2 cellular contexts compared by ENCODE assay signal in the genomic region with DNA sequence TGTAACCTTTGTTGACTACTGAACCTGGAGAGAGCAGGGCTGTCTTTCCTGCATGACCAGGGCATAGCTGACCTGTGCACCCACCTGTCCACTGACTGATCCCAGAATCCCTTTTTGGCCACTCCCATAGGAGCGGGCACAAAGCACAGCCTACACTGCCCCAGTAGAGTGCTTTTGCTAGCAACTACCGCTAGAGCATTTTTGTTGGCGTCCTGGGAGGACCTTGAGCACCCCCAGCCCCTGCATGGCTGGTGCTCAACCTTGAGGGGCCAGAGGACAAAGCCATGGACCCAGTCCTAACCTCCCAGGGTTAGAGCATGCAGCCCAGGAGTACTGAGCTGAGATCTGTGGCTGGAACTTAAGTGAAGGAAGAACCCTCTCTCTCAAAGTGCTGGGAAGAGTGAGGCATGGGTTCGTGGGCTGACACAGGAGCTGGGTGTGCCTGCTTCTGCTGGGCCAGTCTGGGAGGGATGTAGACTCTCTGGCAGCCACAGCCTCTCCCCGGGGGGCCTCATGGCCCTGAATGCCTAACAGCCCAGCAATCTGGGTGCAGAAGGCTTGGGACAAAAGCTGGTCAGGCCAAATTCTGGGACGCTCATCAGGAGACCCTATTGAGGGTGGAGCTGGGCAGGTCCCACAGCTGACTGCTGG.
TF ChIP-seq lines count a peak whose summit lies in the region.

No MANE protein-coding gene starts in this region.

TF ChIP-seq in WTC11, 78 proteins besides CTCF, POLR2A, EP300 and RAD21 (continued from another document):
- TF ChIP-seq, protein P1, sequence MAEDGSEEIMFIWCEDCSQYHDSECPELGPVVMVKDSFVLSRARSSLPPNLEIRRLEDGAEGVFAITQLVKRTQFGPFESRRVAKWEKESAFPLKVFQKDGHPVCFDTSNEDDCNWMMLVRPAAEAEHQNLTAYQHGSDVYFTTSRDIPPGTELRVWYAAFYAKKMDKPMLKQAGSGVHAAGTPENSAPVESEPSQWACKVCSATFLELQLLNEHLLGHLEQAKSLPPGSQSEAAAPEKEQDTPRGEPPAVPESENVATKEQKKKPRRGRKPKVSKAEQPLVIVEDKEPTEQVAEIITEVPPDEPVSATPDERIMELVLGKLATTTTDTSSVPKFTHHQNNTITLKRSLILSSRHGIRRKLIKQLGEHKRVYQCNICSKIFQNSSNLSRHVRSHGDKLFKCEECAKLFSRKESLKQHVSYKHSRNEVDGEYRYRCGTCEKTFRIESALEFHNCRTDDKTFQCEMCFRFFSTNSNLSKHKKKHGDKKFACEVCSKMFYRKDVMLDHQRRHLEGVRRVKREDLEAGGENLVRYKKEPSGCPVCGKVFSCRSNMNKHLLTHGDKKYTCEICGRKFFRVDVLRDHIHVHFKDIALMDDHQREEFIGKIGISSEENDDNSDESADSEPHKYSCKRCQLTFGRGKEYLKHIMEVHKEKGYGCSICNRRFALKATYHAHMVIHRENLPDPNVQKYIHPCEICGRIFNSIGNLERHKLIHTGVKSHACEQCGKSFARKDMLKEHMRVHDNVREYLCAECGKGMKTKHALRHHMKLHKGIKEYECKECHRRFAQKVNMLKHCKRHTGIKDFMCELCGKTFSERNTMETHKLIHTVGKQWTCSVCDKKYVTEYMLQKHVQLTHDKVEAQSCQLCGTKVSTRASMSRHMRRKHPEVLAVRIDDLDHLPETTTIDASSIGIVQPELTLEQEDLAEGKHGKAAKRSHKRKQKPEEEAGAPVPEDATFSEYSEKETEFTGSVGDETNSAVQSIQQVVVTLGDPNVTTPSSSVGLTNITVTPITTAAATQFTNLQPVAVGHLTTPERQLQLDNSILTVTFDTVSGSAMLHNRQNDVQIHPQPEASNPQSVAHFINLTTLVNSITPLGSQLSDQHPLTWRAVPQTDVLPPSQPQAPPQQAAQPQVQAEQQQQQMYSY (CRISPR knock-in tag; IDR thresholded peaks at IDR 0.05) = no peak
- no peak for TF ChIP-seq NFE2L1 (CRISPR knock-in tag; IDR thresholded peaks at IDR 0.05)
- TF ChIP-seq, protein P2, sequence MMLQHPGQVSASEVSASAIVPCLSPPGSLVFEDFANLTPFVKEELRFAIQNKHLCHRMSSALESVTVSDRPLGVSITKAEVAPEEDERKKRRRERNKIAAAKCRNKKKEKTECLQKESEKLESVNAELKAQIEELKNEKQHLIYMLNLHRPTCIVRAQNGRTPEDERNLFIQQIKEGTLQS (CRISPR knock-in tag; conservative IDR thresholded peaks at IDR 0.05) = no peak
- no peak for TF ChIP-seq NR1H2 (CRISPR knock-in tag; IDR thresholded peaks at IDR 0.05)
- no peak for TF ChIP-seq SMAD4 (CRISPR knock-in tag; IDR thresholded peaks at IDR 0.05)
- TF ChIP-seq, protein P3, sequence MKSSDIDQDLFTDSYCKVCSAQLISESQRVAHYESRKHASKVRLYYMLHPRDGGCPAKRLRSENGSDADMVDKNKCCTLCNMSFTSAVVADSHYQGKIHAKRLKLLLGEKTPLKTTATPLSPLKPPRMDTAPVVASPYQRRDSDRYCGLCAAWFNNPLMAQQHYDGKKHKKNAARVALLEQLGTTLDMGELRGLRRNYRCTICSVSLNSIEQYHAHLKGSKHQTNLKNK (CRISPR knock-in tag; IDR thresholded peaks at IDR 0.05) = no peak
- no peak for TF ChIP-seq FOXJ3 (CRISPR knock-in tag; IDR thresholded peaks at IDR 0.05; ENCODE audit: borderline replicate concordance)
TF ChIP-seq in WTC11: peak in this region for 0.

TF ChIP-seq in HepG2, 621 proteins besides CTCF, POLR2A, EP300 and RAD21 (continued from another document and continues in another):
- TF ChIP-seq, protein P4, sequence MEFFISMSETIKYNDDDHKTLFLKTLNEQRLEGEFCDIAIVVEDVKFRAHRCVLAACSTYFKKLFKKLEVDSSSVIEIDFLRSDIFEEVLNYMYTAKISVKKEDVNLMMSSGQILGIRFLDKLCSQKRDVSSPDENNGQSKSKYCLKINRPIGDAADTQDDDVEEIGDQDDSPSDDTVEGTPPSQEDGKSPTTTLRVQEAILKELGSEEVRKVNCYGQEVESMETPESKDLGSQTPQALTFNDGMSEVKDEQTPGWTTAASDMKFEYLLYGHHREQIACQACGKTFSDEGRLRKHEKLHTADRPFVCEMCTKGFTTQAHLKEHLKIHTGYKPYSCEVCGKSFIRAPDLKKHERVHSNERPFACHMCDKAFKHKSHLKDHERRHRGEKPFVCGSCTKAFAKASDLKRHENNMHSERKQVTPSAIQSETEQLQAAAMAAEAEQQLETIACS (CRISPR knock-in tag; IDR thresholded peaks at IDR 0.05) = no peak
- TF ChIP-seq NRL (CRISPR knock-in tag; IDR thresholded peaks at IDR 0.05; ENCODE audit: borderline replicate concordance) (no peak), TEAD3 (CRISPR knock-in tag; optimal IDR thresholded peaks at IDR 0.05; ENCODE audit: borderline replicate concordance) (no peak), RFX5 (IDR thresholded peaks at IDR 0.05; ENCODE audit: low read depth, low read length) (no peak), ZNF720 (CRISPR knock-in tag; IDR thresholded peaks at IDR 0.05) (no peak), THAP11 (CRISPR knock-in tag; IDR thresholded peaks at IDR 0.05) (no peak), ZNF367 (CRISPR knock-in tag; IDR thresholded peaks at IDR 0.05; ENCODE audit: borderline replicate concordance) (no peak), HCFC1 (IDR thresholded peaks at IDR 0.05; ENCODE audit: low read depth, low read length) (no peak), EED (CRISPR knock-in tag; IDR thresholded peaks at IDR 0.05) (no peak), ZNF577 (CRISPR knock-in tag; IDR thresholded peaks at IDR 0.05; ENCODE audit: borderline replicate concordance, low read depth) (no peak), ZNF737 (CRISPR knock-in tag; IDR thresholded peaks at IDR 0.05; ENCODE audit: borderline replicate concordance) (no peak), ZNF33B (CRISPR knock-in tag; IDR thresholded peaks at IDR 0.05) (no peak), NR2C2 (CRISPR knock-in tag; IDR thresholded peaks at IDR 0.05; ENCODE audit: borderline replicate concordance) (no peak), ZNF773 (CRISPR knock-in tag; IDR thresholded peaks at IDR 0.05; ENCODE audit: borderline replicate concordance) (no peak), POGZ (CRISPR knock-in tag; IDR thresholded peaks at IDR 0.05) (peak; percentile 46; the same call in 1 of the 2 replicates)
- TF ChIP-seq, protein P5, sequence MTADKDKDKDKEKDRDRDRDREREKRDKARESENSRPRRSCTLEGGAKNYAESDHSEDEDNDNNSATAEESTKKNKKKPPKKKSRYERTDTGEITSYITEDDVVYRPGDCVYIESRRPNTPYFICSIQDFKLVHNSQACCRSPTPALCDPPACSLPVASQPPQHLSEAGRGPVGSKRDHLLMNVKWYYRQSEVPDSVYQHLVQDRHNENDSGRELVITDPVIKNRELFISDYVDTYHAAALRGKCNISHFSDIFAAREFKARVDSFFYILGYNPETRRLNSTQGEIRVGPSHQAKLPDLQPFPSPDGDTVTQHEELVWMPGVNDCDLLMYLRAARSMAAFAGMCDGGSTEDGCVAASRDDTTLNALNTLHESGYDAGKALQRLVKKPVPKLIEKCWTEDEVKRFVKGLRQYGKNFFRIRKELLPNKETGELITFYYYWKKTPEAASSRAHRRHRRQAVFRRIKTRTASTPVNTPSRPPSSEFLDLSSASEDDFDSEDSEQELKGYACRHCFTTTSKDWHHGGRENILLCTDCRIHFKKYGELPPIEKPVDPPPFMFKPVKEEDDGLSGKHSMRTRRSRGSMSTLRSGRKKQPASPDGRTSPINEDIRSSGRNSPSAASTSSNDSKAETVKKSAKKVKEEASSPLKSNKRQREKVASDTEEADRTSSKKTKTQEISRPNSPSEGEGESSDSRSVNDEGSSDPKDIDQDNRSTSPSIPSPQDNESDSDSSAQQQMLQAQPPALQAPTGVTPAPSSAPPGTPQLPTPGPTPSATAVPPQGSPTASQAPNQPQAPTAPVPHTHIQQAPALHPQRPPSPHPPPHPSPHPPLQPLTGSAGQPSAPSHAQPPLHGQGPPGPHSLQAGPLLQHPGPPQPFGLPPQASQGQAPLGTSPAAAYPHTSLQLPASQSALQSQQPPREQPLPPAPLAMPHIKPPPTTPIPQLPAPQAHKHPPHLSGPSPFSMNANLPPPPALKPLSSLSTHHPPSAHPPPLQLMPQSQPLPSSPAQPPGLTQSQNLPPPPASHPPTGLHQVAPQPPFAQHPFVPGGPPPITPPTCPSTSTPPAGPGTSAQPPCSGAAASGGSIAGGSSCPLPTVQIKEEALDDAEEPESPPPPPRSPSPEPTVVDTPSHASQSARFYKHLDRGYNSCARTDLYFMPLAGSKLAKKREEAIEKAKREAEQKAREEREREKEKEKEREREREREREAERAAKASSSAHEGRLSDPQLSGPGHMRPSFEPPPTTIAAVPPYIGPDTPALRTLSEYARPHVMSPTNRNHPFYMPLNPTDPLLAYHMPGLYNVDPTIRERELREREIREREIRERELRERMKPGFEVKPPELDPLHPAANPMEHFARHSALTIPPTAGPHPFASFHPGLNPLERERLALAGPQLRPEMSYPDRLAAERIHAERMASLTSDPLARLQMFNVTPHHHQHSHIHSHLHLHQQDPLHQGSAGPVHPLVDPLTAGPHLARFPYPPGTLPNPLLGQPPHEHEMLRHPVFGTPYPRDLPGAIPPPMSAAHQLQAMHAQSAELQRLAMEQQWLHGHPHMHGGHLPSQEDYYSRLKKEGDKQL (CRISPR knock-in tag; IDR thresholded peaks at IDR 0.05; ENCODE audit: low read depth) = no peak
- TF ChIP-seq, protein P6, sequence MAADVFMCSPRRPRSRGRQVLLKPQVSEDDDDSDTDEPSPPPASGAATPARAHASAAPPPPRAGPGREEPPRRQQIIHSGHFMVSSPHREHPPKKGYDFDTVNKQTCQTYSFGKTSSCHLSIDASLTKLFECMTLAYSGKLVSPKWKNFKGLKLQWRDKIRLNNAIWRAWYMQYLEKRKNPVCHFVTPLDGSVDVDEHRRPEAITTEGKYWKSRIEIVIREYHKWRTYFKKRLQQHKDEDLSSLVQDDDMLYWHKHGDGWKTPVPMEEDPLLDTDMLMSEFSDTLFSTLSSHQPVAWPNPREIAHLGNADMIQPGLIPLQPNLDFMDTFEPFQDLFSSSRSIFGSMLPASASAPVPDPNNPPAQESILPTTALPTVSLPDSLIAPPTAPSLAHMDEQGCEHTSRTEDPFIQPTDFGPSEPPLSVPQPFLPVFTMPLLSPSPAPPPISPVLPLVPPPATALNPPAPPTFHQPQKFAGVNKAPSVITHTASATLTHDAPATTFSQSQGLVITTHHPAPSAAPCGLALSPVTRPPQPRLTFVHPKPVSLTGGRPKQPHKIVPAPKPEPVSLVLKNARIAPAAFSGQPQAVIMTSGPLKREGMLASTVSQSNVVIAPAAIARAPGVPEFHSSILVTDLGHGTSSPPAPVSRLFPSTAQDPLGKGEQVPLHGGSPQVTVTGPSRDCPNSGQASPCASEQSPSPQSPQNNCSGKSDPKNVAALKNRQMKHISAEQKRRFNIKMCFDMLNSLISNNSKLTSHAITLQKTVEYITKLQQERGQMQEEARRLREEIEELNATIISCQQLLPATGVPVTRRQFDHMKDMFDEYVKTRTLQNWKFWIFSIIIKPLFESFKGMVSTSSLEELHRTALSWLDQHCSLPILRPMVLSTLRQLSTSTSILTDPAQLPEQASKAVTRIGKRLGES (CRISPR knock-in tag; IDR thresholded peaks at IDR 0.05; ENCODE audit: borderline replicate concordance) = no peak
- TF ChIP-seq, protein P7, sequence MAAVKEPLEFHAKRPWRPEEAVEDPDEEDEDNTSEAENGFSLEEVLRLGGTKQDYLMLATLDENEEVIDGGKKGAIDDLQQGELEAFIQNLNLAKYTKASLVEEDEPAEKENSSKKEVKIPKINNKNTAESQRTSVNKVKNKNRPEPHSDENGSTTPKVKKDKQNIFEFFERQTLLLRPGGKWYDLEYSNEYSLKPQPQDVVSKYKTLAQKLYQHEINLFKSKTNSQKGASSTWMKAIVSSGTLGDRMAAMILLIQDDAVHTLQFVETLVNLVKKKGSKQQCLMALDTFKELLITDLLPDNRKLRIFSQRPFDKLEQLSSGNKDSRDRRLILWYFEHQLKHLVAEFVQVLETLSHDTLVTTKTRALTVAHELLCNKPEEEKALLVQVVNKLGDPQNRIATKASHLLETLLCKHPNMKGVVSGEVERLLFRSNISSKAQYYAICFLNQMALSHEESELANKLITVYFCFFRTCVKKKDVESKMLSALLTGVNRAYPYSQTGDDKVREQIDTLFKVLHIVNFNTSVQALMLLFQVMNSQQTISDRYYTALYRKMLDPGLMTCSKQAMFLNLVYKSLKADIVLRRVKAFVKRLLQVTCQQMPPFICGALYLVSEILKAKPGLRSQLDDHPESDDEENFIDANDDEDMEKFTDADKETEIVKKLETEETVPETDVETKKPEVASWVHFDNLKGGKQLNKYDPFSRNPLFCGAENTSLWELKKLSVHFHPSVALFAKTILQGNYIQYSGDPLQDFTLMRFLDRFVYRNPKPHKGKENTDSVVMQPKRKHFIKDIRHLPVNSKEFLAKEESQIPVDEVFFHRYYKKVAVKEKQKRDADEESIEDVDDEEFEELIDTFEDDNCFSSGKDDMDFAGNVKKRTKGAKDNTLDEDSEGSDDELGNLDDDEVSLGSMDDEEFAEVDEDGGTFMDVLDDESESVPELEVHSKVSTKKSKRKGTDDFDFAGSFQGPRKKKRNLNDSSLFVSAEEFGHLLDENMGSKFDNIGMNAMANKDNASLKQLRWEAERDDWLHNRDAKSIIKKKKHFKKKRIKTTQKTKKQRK (IDR thresholded peaks at IDR 0.05; ENCODE audit: low read length) = no peak
- TF ChIP-seq, protein P8, sequence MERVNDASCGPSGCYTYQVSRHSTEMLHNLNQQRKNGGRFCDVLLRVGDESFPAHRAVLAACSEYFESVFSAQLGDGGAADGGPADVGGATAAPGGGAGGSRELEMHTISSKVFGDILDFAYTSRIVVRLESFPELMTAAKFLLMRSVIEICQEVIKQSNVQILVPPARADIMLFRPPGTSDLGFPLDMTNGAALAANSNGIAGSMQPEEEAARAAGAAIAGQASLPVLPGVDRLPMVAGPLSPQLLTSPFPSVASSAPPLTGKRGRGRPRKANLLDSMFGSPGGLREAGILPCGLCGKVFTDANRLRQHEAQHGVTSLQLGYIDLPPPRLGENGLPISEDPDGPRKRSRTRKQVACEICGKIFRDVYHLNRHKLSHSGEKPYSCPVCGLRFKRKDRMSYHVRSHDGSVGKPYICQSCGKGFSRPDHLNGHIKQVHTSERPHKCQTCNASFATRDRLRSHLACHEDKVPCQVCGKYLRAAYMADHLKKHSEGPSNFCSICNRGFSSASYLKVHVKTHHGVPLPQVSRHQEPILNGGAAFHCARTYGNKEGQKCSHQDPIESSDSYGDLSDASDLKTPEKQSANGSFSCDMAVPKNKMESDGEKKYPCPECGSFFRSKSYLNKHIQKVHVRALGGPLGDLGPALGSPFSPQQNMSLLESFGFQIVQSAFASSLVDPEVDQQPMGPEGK (CRISPR knock-in tag; IDR thresholded peaks at IDR 0.05) = peak; percentile 36; the same call in 1 of the 2 replicates
- TF ChIP-seq, protein P9, sequence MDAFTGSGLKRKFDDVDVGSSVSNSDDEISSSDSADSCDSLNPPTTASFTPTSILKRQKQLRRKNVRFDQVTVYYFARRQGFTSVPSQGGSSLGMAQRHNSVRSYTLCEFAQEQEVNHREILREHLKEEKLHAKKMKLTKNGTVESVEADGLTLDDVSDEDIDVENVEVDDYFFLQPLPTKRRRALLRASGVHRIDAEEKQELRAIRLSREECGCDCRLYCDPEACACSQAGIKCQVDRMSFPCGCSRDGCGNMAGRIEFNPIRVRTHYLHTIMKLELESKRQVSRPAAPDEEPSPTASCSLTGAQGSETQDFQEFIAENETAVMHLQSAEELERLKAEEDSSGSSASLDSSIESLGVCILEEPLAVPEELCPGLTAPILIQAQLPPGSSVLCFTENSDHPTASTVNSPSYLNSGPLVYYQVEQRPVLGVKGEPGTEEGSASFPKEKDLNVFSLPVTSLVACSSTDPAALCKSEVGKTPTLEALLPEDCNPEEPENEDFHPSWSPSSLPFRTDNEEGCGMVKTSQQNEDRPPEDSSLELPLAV (CRISPR knock-in tag; conservative IDR thresholded peaks at IDR 0.05; ENCODE audit: low read depth) = no peak
